1 cellular context compared by ENCODE assay signal in genomic region chr17:56943505-56944125, GRCh38.
TF ChIP-seq lines count a peak whose summit lies in the region.

No MANE protein-coding gene starts in this region.

TF ChIP-seq in HepG2, 621 proteins besides CTCF, POLR2A, EP300 and RAD21 (continued from another document):
- TF ChIP-seq GABPA (IDR thresholded peaks at IDR 0.05; ENCODE audit: low read depth, low read length) (no peak), GABPA (CRISPR knock-in tag; IDR thresholded peaks at IDR 0.05; ENCODE audit: low read depth) (no peak), RARG (CRISPR knock-in tag; IDR thresholded peaks at IDR 0.05; ENCODE audit: low read depth) (no peak)
